In the genomic region with DNA sequence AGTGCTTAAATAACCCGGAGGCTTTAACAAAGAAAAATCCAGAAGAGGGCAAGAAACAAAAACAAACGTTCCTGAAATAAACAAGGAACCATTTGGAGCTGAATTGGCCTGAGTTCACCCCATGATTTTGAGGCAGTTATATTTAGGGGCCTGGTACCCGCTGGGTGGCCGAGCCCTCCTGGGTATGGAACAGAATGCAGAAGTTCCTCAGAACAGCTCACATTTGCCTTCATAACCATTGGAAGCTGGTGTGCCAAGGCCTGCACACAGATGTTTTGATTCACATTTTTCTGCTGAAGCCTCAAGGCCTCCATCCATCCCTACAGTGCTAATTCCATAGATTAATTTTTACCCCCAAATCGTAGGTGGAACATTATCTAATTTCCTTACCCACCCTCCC, we compare ENCODE assay signal across 17 cellular contexts. TPM values are rescaled to one million over a fixed set of nuclear protein-coding genes. Genes with fewer than 3 reads are reported as not detected.
DNase-seq lines count a peak whose midpoint lies in the region; ATAC-seq and TF ChIP-seq lines count a peak whose summit lies in the region.
"Had no signal": no experiment of that assay in that cellular context is flagged by ENCODE, and none has a peak within 500 bp of the region (broad histone marks: within the 10 kb centered on the region; RNA-seq: fewer than 3 reads in every experiment).

No MANE protein-coding gene starts in this region.

- H2AK5ac ChIP-seq in IMR-90 (ENCODE audit: low read depth, low read length) = peak overlapping the region; percentile 58; the same call in 1 of the 2 replicates

- intact Hi-C loops in IMR-90 (cut with micrococcal nuclease) (loop anchor here (5.0 to 10.0 kb wide), 6 partner anchors 364 to 926 kb away; no protein-coding TSS in a partner anchor), body of pancreas (cut with DNase I) (no loop called here), lower lobe of right lung (cut with DNase I) (no loop called here)
- intact Hi-C loops in CD4-positive, alpha-beta memory T cell (cut with micrococcal nuclease) = no loop called here

- peak overlapping the region; percentile 59 for H3K4ac ChIP-seq in IMR-90 (ENCODE audit: low read depth, low read length)

- peaks cover 9% of the 10 kb centered on the region; the same call in 1 of the 2 replicates for H3K9me1 ChIP-seq in IMR-90 (ENCODE audit: insufficient read depth, low read length)

- 0 out of 3 replicates have a peak overlapping the region, but pooled peaks have one; percentile 51 for H2BK15ac ChIP-seq in IMR-90 (ENCODE audit: low read depth, low read length)

- peak overlapping the region; percentile 41 for H2BK5ac ChIP-seq in IMR-90 (ENCODE audit: low read depth, low read length, poor library complexity, severe bottlenecking)

- peak overlapping the region; percentile 51 for H3K4me2 ChIP-seq in IMR-90 (ENCODE audit: low read depth, low read length)
- H3K4me2 ChIP-seq: BLaER1 had no signal

- peaks cover 0 to 2% (median 0%) of the 10 kb centered on the region in 8 donors for H3K9me3 Mint-ChIP-seq in CD4-positive, alpha-beta memory T cell
- H3K9me3 Mint-ChIP-seq: activated B cell treated with CpG ODN at 0.5 μM for 24 hours, T-cell had no signal

- DNase-seq in IMR-90 (no peak), body of pancreas (no peak), lower lobe of right lung (no peak), AG08396 (ENCODE audit: low spot score) (no peak), NCI-H524 treated with DMSO at 0.1 percent for 48 hours (lab: John Stamatoyannopoulos, UW) (no peak), SW480 (ENCODE audit: low spot score) (no peak)
- no peak for DNase-seq in CD4-positive, alpha-beta memory T cell
- DNase-seq: activated B cell treated with CpG ODN at 0.5 μM for 24 hours; H9; kidney glomerular epithelial cell; naive thymus-derived CD4-positive, alpha-beta T cell; NCI-H1417 treated with DMSO at 0.1 percent for 48 hours; NCI-H446 treated with DMSO at 0.1 percent for 48 hours; stimulated activated CD4-positive, alpha-beta T cell treated with anti-CD3 and anti-CD28 coated beads, Interleukin-4, amount 100 ng/mL, for 4 hours; T-cell had no signal

- peak overlapping the region; percentile 59; the same call in 1 of the 2 replicates for H2BK20ac ChIP-seq in IMR-90 (ENCODE audit: low read depth, low read length)

- H3K4me1 ChIP-seq in IMR-90 (ENCODE audit: control insufficient read depth, insufficient read depth, low read length) (peaks cover 47% of the 10 kb centered on the region), body of pancreas (peaks cover 76% of the 10 kb centered on the region), lower lobe of right lung (peaks cover 89% of the 10 kb centered on the region), stomach smooth muscle (ENCODE audit: control insufficient read depth, insufficient read depth, low read length) (peaks cover 83% of the 10 kb centered on the region)
- H3K4me1 ChIP-seq in CD4-positive, alpha-beta memory T cell (ENCODE audit: insufficient read depth, low read length) = no peaks in the 10 kb centered on the region

- H2BK120ac ChIP-seq in IMR-90 (ENCODE audit: low read depth, low read length) = peak overlapping the region; percentile 49

- no peaks in the 10 kb centered on the region for H3K9me3 ChIP-seq in IMR-90 (ENCODE audit: control insufficient read depth, insufficient read depth, low read length)
- H3K9me3 ChIP-seq in body of pancreas = no peaks in the 10 kb centered on the region
- no peaks in the 10 kb centered on the region for H3K9me3 ChIP-seq in lower lobe of right lung
- H3K9me3 ChIP-seq in stomach smooth muscle (ENCODE audit: control insufficient read depth in 2 of 2, low read length in 2 of 2) = no peaks in the 10 kb centered on the region
- no peaks in the 10 kb centered on the region for H3K9me3 ChIP-seq in CD4-positive, alpha-beta memory T cell (ENCODE audit: control insufficient read depth in 1 of 2, low read length in 2 of 2)
- H3K9me3 ChIP-seq: BLaER1 had no signal

- no peak for TF ChIP-seq POLR2A in IMR-90 (IDR thresholded peaks at IDR 0.05; ENCODE audit: low read depth, low read length)
- TF ChIP-seq POLR2A in body of pancreas (IDR thresholded peaks at IDR 0.05) = no peak

- POLR2A ChIA-PET in IMR-90 (lab: Charles Lee; ENCODE audit: unreplicated experiment) = no interaction called here
- POLR2A ChIA-PET in CD4-positive, alpha-beta memory T cell (lab: Charles Lee; ENCODE audit: partially characterized antibody) = no interaction called here

- H3K36me3 Mint-ChIP-seq in CD4-positive, alpha-beta memory T cell = no peaks in the 10 kb centered on the region
- H3K36me3 Mint-ChIP-seq: naive thymus-derived CD4-positive, alpha-beta T cell; T-cell had no signal

- 0% methylated on average over 1 of the region's 5 CpGs; no CpG with 5 or more reads in 1 of the 2 experiments for WGBS in IMR-90 (ENCODE audit: extremely low coverage in 2 of 2, insufficient read length in 1 of 2), 2 experiments
- 38 to 40% methylated on average over 5 of the region's 5 CpGs for WGBS in body of pancreas, 2 donors

- dilution Hi-C loops in IMR-90 (cut with HindIII; ENCODE audit: low sequenced_read_pairs, unreplicated experiment) = no loop called here

- no peak for TF ChIP-seq CTCF in IMR-90 (conservative IDR thresholded peaks at IDR 0.05; ENCODE audit: low read depth, low read length)
- TF ChIP-seq CTCF in body of pancreas (IDR thresholded peaks at IDR 0.05) = no peak
- TF ChIP-seq CTCF in lower lobe of right lung (IDR thresholded peaks at IDR 0.05) = no peak

- no peak overlapping the region for H3K4me3 Mint-ChIP-seq in CD4-positive, alpha-beta memory T cell
- H3K4me3 Mint-ChIP-seq: activated B cell treated with CpG ODN at 0.5 μM for 24 hours; H9; naive thymus-derived CD4-positive, alpha-beta T cell; T-cell had no signal

- peak overlapping the region; percentile 40 for H4K5ac ChIP-seq in IMR-90 (ENCODE audit: low read depth, low read length)

- H2AFZ ChIP-seq in IMR-90 (replicated peaks; ENCODE audit: low read length, poor library complexity) = peak overlapping the region; percentile 72

- H4K20me1 ChIP-seq in IMR-90 (ENCODE audit: insufficient read depth, low read length) = peaks cover 8% of the 10 kb centered on the region; the same call in 1 of the 2 replicates

- H3K27ac ChIP-seq in IMR-90 (ENCODE audit: insufficient read depth, low read length) (peak overlapping the region; percentile 62; the same call in 1 of the 2 replicates), body of pancreas (peak overlapping the region in 3 of 4 donors; percentile 36 to 69 (median 55)), lower lobe of right lung (peak overlapping the region; percentile 95), stomach smooth muscle (ENCODE audit: low read length) (peak overlapping the region; percentile 99)
- H3K27ac ChIP-seq in CD4-positive, alpha-beta memory T cell (ENCODE audit: low read depth, low read length) = no peak overlapping the region
- H3K27ac ChIP-seq: BLaER1 had no signal

- H4K91ac ChIP-seq in IMR-90 (ENCODE audit: insufficient read depth, low read depth, low read length) = peak overlapping the region; percentile 74

- H3K27ac Mint-ChIP-seq in CD4-positive, alpha-beta memory T cell = no peak overlapping the region
- H3K27ac Mint-ChIP-seq: activated B cell treated with CpG ODN at 0.5 μM for 24 hours; H9; naive thymus-derived CD4-positive, alpha-beta T cell; T-cell had no signal

- peak overlapping the region; percentile 90 for H3K23ac ChIP-seq in IMR-90 (ENCODE audit: low read depth, low read length)

- H3K14ac ChIP-seq in IMR-90 (replicated peaks; ENCODE audit: low read depth, low read length) = peak overlapping the region; percentile 77; the same call in 1 of the 2 replicates

- H3K27me3 ChIP-seq in IMR-90 (ENCODE audit: control insufficient read depth, insufficient read depth, low read length) (no peaks in the 10 kb centered on the region), body of pancreas (no peaks in the 10 kb centered on the region), lower lobe of right lung (ENCODE audit: low read depth) (no peaks in the 10 kb centered on the region), stomach smooth muscle (ENCODE audit: control insufficient read depth in 1 of 2, insufficient read depth in 2 of 2, low read length in 2 of 2) (no peaks in the 10 kb centered on the region)
- peaks cover 12% of the 10 kb centered on the region for H3K27me3 ChIP-seq in CD4-positive, alpha-beta memory T cell (ENCODE audit: insufficient read depth, low read length)

- CTCF ChIA-PET in IMR-90 (lab: Yijun Ruan, JAX) = interaction anchor here (0.9 to 1.2 kb wide), 2 partner anchors 48 to 219 kb away, joined by 3 to 4 read pairs; no protein-coding TSS in a partner anchor
- CTCF ChIA-PET in CD4-positive, alpha-beta memory T cell (lab: Charles Lee; ENCODE audit: partially characterized antibody) = no interaction called here

- no peaks in the 10 kb centered on the region for H3K36me3 ChIP-seq in IMR-90 (ENCODE audit: control insufficient read depth, insufficient read depth, low read length)
- H3K36me3 ChIP-seq in body of pancreas (replicated peaks in 1 of 2; ENCODE audit: insufficient read depth in 1 of 2, low read depth in 2 of 2) = no peaks in the 10 kb centered on the region
- H3K36me3 ChIP-seq in lower lobe of right lung = no peaks in the 10 kb centered on the region
- H3K36me3 ChIP-seq in stomach smooth muscle (ENCODE audit: control insufficient read depth in 2 of 2, insufficient read depth in 2 of 2, low read length in 2 of 2) = no peaks in the 10 kb centered on the region
- no peaks in the 10 kb centered on the region for H3K36me3 ChIP-seq in CD4-positive, alpha-beta memory T cell (ENCODE audit: insufficient read depth, low read length)
- H3K36me3 ChIP-seq: BLaER1 had no signal

- H3K79me1 ChIP-seq in IMR-90 (ENCODE audit: low read depth in 1 of 2, low read length in 2 of 2) = peaks cover 29 to 74% of the 10 kb centered on the region in 2 experiments; a peak in 3 of 4 replicates

- peaks cover 31 to 40% of the 10 kb centered on the region in 2 donors for H3K27me3 Mint-ChIP-seq in CD4-positive, alpha-beta memory T cell

- no TSS peak for BruUV-seq in IMR-90 (replicated peaks; lab: Mats Ljungman, UMichigan)

- H2AK9ac ChIP-seq in IMR-90 (replicated peaks; ENCODE audit: low read depth, low read length, poor library complexity) = peak overlapping the region; percentile 20

- peak overlapping the region; percentile 24 to 78 for H4K8ac ChIP-seq in IMR-90 (ENCODE audit: low read depth in 2 of 2, low read length in 2 of 2)

- ATAC-seq in IMR-90 (ENCODE audit: low read depth) (no peak), body of pancreas (no peak), lower lobe of right lung (no peak)
- ATAC-seq: naive thymus-derived CD4-positive, alpha-beta T cell; T-cell had no signal

- in situ Hi-C loops in IMR-90 (cut with MboI; ENCODE audit: low sequenced_read_pairs) = loop anchor here (10.0 to 25.0 kb wide), 2 partner anchors 206 to 1236 kb away; partner anchors contain the start of gene PSMD7

- H3K9ac ChIP-seq in IMR-90 (ENCODE audit: low read depth, low read length) (peak overlapping the region; percentile 11; the same call in 1 of the 2 replicates), stomach smooth muscle (ENCODE audit: low read length in 2 of 2) (peak overlapping the region; percentile 68 to 88)
- H3K9ac ChIP-seq: BLaER1 had no signal

- 0 out of 2 replicates have a peak overlapping the region, but pooled peaks have one; percentile 0 for H3K56ac ChIP-seq in IMR-90 (ENCODE audit: extremely low read depth, insufficient read depth, low read length)

- H3K4me3 ChIP-seq in IMR-90 (ENCODE audit: insufficient read depth, low read depth, low read length) (no peak overlapping the region), body of pancreas (no peak overlapping the region), lower lobe of right lung (no peak overlapping the region), stomach smooth muscle (ENCODE audit: low read length in 2 of 2) (peak overlapping the region; percentile 3 to 5)
- H3K4me3 ChIP-seq in CD4-positive, alpha-beta memory T cell (ENCODE audit: low read length in 2 of 2) = no peak overlapping the region
- H3K4me3 ChIP-seq: BLaER1 had no signal

- no peak for TF ChIP-seq RAD21 in IMR-90 (IDR thresholded peaks at IDR 0.05; ENCODE audit: low read length)

- peak overlapping the region; percentile 39 for H3K18ac ChIP-seq in IMR-90 (ENCODE audit: low read depth, low read length)

- H3K4me1 Mint-ChIP-seq in CD4-positive, alpha-beta memory T cell = peaks cover 3 to 11% (median 6%) of the 10 kb centered on the region in 4 donors

RNA-seq across cellular contexts. Expression of gene ZFHX3, which starts 3.3 kb away (rescaled TPM):
- total RNA-seq in IMR-90 (2012; rRNA removed) (1.4 and 2.2 TPM in 2 replicates), body of pancreas (10 to 100 TPM; 22.4 to 24.6 TPM), lower lobe of right lung (29.3 TPM)
- 1.7 and 2.0 TPM in 2 replicates for polyA plus RNA-seq in IMR-90 (2012; rRNA removed)
- polyA plus RNA-seq in IMR-90 (2012; cell fraction: cytosol; rRNA removed) = 0.78 and 1.1 TPM in 2 replicates
- 1.9 and 2.8 TPM in 2 replicates for polyA plus RNA-seq in IMR-90 (2012; cell fraction: nucleus; rRNA removed; ENCODE audit: low replicate concordance)
- under 1 TPM; 0.69 to 0.99 TPM for total RNA-seq in CD4-positive, alpha-beta memory T cell
- under 1 TPM; 0.01 to 0.03 TPM for polyA plus RNA-seq in CD4-positive, alpha-beta memory T cell

Comparison
In these comparisons a context has a peak if more than half of its experiments do, and no peak if none do; other contexts are left out.
1. H3K4me3 ChIP-seq: peak in stomach smooth muscle (2 of 2); none in IMR-90 (single experiment), body of pancreas (0 of 2), lower lobe of right lung (single experiment) and CD4-positive, alpha-beta memory T cell (0 of 2).